In the genomic region with DNA sequence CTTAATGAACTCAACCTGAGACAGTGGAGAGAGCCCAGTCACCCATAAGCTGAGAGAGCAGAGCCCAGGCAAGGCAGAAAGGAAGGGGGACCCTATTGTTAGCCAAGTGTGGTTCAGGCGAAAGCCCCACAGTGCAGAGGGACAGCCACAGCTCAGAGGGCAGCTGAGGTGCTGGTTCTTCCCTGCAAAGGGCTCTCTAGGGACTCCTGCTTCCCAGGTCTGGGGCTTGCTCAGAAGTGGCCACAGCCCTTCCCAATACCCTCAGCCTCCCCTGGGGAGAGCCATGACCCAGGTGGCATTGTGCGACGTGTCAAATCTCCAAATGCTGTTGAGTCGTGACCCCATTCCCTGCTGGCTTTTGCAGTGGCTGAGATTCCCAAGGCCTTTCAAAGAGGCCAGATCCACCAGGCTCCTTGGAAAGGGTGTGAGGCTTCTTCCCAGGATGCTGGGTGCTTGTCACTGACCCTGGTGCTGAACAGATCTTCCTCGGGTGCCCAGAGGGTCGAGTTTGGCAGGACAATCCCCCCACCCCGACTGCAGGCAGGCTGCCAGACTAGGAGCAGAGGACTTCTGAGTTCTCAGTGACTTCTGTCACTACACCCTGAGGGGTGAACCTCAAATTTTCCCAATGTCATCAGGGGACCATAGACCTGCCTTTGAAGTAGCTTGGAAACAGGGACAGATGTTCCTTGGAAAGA, we compare ENCODE assay signal across 2 cellular contexts.
TF ChIP-seq lines count a peak whose summit lies in the region.

No MANE protein-coding gene starts in this region.

TF ChIP-seq in GM23338, 12 proteins besides CTCF, POLR2A, EP300 and RAD21:
- no peak for TF ChIP-seq ZNF331 (CRISPR knock-in tag; IDR thresholded peaks at IDR 0.05; ENCODE audit: low read depth)
- TF ChIP-seq, protein P1, sequence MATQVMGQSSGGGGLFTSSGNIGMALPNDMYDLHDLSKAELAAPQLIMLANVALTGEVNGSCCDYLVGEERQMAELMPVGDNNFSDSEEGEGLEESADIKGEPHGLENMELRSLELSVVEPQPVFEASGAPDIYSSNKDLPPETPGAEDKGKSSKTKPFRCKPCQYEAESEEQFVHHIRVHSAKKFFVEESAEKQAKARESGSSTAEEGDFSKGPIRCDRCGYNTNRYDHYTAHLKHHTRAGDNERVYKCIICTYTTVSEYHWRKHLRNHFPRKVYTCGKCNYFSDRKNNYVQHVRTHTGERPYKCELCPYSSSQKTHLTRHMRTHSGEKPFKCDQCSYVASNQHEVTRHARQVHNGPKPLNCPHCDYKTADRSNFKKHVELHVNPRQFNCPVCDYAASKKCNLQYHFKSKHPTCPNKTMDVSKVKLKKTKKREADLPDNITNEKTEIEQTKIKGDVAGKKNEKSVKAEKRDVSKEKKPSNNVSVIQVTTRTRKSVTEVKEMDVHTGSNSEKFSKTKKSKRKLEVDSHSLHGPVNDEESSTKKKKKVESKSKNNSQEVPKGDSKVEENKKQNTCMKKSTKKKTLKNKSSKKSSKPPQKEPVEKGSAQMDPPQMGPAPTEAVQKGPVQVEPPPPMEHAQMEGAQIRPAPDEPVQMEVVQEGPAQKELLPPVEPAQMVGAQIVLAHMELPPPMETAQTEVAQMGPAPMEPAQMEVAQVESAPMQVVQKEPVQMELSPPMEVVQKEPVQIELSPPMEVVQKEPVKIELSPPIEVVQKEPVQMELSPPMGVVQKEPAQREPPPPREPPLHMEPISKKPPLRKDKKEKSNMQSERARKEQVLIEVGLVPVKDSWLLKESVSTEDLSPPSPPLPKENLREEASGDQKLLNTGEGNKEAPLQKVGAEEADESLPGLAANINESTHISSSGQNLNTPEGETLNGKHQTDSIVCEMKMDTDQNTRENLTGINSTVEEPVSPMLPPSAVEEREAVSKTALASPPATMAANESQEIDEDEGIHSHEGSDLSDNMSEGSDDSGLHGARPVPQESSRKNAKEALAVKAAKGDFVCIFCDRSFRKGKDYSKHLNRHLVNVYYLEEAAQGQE (IDR thresholded peaks at IDR 0.05; ENCODE audit: unreplicated experiment) = peak; percentile 67
TF ChIP-seq in GM23338: peak in this region for 1.

TF ChIP-seq in GM12878, 131 proteins besides CTCF, POLR2A, EP300 and RAD21:
- TF ChIP-seq, protein P1 (IDR thresholded peaks at IDR 0.05; ENCODE audit: low read depth, low read length) = peak; percentile 59; the same call in 1 of the 2 replicates
- no peak for TF ChIP-seq NFIC (IDR thresholded peaks at IDR 0.05; ENCODE audit: low read depth, low read length)
- TF ChIP-seq IKZF1 (conservative IDR thresholded peaks at IDR 0.05) = 0 out of 2 replicates have a peak, but pooled peaks have one; percentile 13
- no peak for TF ChIP-seq CREM (IDR thresholded peaks at IDR 0.05; ENCODE audit: low read depth)
